In the genomic region with DNA sequence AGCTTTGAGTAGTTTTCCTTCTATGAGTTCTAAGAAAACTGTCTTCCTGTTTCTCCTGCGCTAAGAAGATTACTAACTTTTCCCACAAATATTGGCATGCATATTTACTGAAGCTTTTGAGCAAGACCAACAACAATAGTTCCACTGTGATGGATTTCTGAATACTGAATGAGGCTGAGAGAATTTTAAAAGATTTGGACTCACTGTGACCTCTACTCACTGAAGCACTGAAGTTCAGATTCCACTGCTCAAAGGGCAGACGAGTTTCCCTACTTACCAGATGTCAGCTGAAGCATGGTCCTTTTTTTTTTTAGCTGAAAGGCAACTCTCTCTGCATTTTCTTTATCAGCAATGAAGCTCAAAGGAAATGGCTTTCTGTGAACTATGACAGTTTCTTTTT, we compare ENCODE assay signal across 12 cellular contexts.
A peak's percentile ranks its signal among the peaks of the same experiment; 100 is the strongest.
DNase-seq lines count a peak whose midpoint lies in the region; ATAC-seq and TF ChIP-seq lines count a peak whose summit lies in the region.
"Had no signal": no experiment of that assay in that cellular context is flagged by ENCODE, and none has a peak within 500 bp of the region (broad histone marks: within the 10 kb centered on the region; RNA-seq: fewer than 3 reads in every experiment).

No MANE protein-coding gene starts in this region.

- H3K79me2 ChIP-seq in MM.1S (ENCODE audit: low read length) = no peaks in the 10 kb centered on the region

- no peaks in the 10 kb centered on the region for H3K9me2 ChIP-seq in MM.1S (replicated peaks; ENCODE audit: insufficient read depth, low read length)

- DNase-seq in AG08395 (ENCODE audit: low spot score) = peak; percentile 11
- DNase-seq in RPMI7951 (ENCODE audit: low read depth) = peak; percentile 88
- no peak for DNase-seq in endothelial cell (ENCODE audit: low spot score)
- no peak for DNase-seq in MM.1S
- no peak for DNase-seq in immature natural killer cell
- DNase-seq in UCSD-AML1 (lab: John Stamatoyannopoulos, UW; ENCODE audit: unreplicated experiment) = no peak
- DNase-seq: amniotic stem cell; NCI-H2081; ovary; stimulated activated CD4-positive, alpha-beta T cell treated with anti-CD3 and anti-CD28 coated beads, Interleukin-4, amount 100 ng/mL, for 4 hours had no signal

- no peak overlapping the region for H3K4me2 ChIP-seq in MM.1S (ENCODE audit: low read depth, low read length)

- TF ChIP-seq CTCF in endothelial cell (IDR thresholded peaks at IDR 0.05; ENCODE audit: unreplicated experiment) (no peak), MM.1S (IDR thresholded peaks at IDR 0.05; ENCODE audit: low read length) (no peak)

- H4K20me1 ChIP-seq in MM.1S (ENCODE audit: insufficient read depth, low read length) = no peaks in the 10 kb centered on the region

- ATAC-seq in HG02678 (IDR thresholded peaks at IDR 0.05; ENCODE audit: unreplicated experiment) = no peak

- H3K4me1 ChIP-seq in mesodermal cell (ENCODE audit: control insufficient read depth, insufficient read depth, low read length, poor library complexity, severe bottlenecking) (peaks cover 22% of the 10 kb centered on the region), MM.1S (ENCODE audit: low read length) (no peaks in the 10 kb centered on the region)

- no peak overlapping the region for H3K4me3 ChIP-seq in mesodermal cell (ENCODE audit: extremely low read depth, insufficient read depth, low read length, poor library complexity, severe bottlenecking)
- no peak overlapping the region for H3K4me3 ChIP-seq in MM.1S (ENCODE audit: low read length)
- H3K4me3 ChIP-seq: ovary had no signal

- H3K4me3 Mint-ChIP-seq in endothelial cell (ENCODE audit: unreplicated experiment) (no peak overlapping the region), immature natural killer cell (no peak overlapping the region)

- no peaks in the 10 kb centered on the region for H3K27me3 Mint-ChIP-seq in endothelial cell (ENCODE audit: unreplicated experiment)
- H3K27me3 Mint-ChIP-seq in immature natural killer cell (ENCODE audit: low read depth in 3 of 3) = no peaks in the 10 kb centered on the region

- H3K36me3 Mint-ChIP-seq in endothelial cell (ENCODE audit: low read depth, unreplicated experiment) (no peaks in the 10 kb centered on the region), immature natural killer cell (no peaks in the 10 kb centered on the region)

- peaks cover 20% of the 10 kb centered on the region for H3K4me1 Mint-ChIP-seq in endothelial cell (ENCODE audit: unreplicated experiment)
- H3K4me1 Mint-ChIP-seq in immature natural killer cell = no peaks in the 10 kb centered on the region

- H3K9ac ChIP-seq in MM.1S (ENCODE audit: low read length) = no peak overlapping the region

- no peaks in the 10 kb centered on the region for H3F3A ChIP-seq in MM.1S (ENCODE audit: insufficient read depth, low read length)

- 25% methylated on average over 1 of the region's 2 CpGs; no CpG with 5 or more reads in 1 of the 2 experiments for WGBS in mesodermal cell (ENCODE audit: insufficient coverage in 2 of 2), 2 experiments

- H2AFZ ChIP-seq in MM.1S (ENCODE audit: low read length) = no peak overlapping the region

- no peaks in the 10 kb centered on the region for H3K9me3 Mint-ChIP-seq in endothelial cell (ENCODE audit: unreplicated experiment)
- H3K9me3 Mint-ChIP-seq in immature natural killer cell = peaks cover 3 to 22% (median 7%) of the 10 kb centered on the region in 6 donors

- no peaks in the 10 kb centered on the region for H3K9me3 ChIP-seq in mesodermal cell (ENCODE audit: control insufficient read depth, low read length)
- no peaks in the 10 kb centered on the region for H3K9me3 ChIP-seq in MM.1S (replicated peaks; ENCODE audit: insufficient read depth, low read length)
- H3K9me3 ChIP-seq: ovary had no signal

- H3K27ac ChIP-seq in mesodermal cell (ENCODE audit: low read depth, low read length, severe bottlenecking) (peak overlapping the region; percentile 39), MM.1S (ENCODE audit: low read length) (no peak overlapping the region)
- H3K27ac ChIP-seq: ovary had no signal

- no peaks in the 10 kb centered on the region for H3K27me3 ChIP-seq in MM.1S (replicated peaks; ENCODE audit: insufficient read depth, low read length)
- H3K27me3 ChIP-seq: ovary had no signal

- H3K36me3 ChIP-seq in mesodermal cell (ENCODE audit: control insufficient read depth, insufficient read depth, low read length) (no peaks in the 10 kb centered on the region), MM.1S (replicated peaks; ENCODE audit: insufficient read depth, low read length) (no peaks in the 10 kb centered on the region)
- H3K36me3 ChIP-seq: ovary had no signal

- H3K27ac Mint-ChIP-seq in endothelial cell (ENCODE audit: unreplicated experiment) = peak overlapping the region; percentile 83
- H3K27ac Mint-ChIP-seq in immature natural killer cell = no peak overlapping the region

Comparison
In these comparisons a context has a peak if more than half of its experiments do, and no peak if none do; other contexts are left out.
1. DNase-seq: peak in AG08395 (single experiment) and RPMI7951 (single experiment); none in endothelial cell (single experiment), MM.1S (single experiment), immature natural killer cell (0 of 3) and UCSD-AML1 (single experiment).